29 cellular contexts compared by ENCODE assay signal in the genomic region with DNA sequence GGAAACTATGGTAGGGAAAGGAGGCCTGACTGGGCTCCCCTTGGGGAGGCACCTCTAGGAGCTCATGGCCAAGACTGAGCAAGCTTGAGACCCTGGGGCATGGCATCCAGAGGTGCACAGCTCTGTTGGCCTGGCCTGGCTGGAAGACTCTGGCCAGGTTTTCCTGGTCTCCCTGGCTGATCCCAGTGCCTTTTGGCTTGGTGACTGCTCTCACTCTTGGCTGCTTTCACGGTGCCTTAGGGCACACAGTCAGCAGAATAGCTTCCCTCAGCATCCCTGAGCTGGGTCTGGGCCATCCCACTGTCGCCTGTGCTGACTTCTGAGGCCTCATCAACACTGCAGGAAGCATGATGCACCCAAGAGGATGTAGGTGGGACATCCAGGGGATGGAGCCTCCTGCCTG. TPM values are rescaled to one million over a fixed set of nuclear protein-coding genes. Genes with fewer than 3 reads are reported as not detected.
DNase-seq lines count a peak whose midpoint lies in the region; ATAC-seq, FAIRE-seq and TF ChIP-seq lines count a peak whose summit lies in the region.
"Had no signal": no experiment of that assay in that cellular context is flagged by ENCODE, and none has a peak within 500 bp of the region (broad histone marks: within the 10 kb centered on the region; RNA-seq: fewer than 3 reads in every experiment).

No MANE protein-coding gene starts in this region.

- no peak for FAIRE-seq in bronchial epithelial cell (lab: Jason Lieb, UNC)
- FAIRE-seq: colon, GM12892, HTR-8/SVneo, small intestine had no signal

- peaks cover 0 to 3% (median 0%) of the 10 kb centered on the region in 9 donors for H3K27me3 ChIP-seq in heart left ventricle
- no peaks in the 10 kb centered on the region for H3K27me3 ChIP-seq in right atrium auricular region
- no peaks in the 10 kb centered on the region for H3K27me3 ChIP-seq in bronchial epithelial cell (ENCODE audit: control insufficient read depth, insufficient read depth, low read length)
- H3K27me3 ChIP-seq in GM23338 (ENCODE audit: insufficient read depth): peaks cover 26% of the 10 kb centered on the region

- H3K27ac ChIP-seq in heart left ventricle (no peak overlapping the region), right atrium auricular region (no peak overlapping the region), GM23338 (ENCODE audit: low read depth) (no peak overlapping the region)
- H3K27ac ChIP-seq: 22Rv1, esophagus squamous epithelium, RWPE1, SK-N-MC had no signal

- intact Hi-C loops in heart left ventricle (cut with DNase I): no loop called here
- intact Hi-C loops in mucosa of descending colon (cut with DNase I, micrococcal nuclease): no loop called here

- H3K9me3 Mint-ChIP-seq in GM23338: no peaks in the 10 kb centered on the region; the same call in 2 of the 3 replicates
- H3K9me3 Mint-ChIP-seq: activated T-cell treated with anti-CD3 and anti-CD28 coated beads, Interleukin-2, amount 50 U/mL, for 24 hours; effector memory CD8-positive, alpha-beta T cell; T-helper 1 cell treated with Interleukin-12 subunit alpha and Interleukin-12 subunit beta and Interleukin-4 antibody, amounts not matched to agents 30 μg/mL and 1 μg/mL, for 36 hours had no signal

- H3F3A ChIP-seq in GM23338 (replicated peaks; ENCODE audit: low read depth): peaks cover 11% of the 10 kb centered on the region; the same call in 1 of the 2 replicates

- TF ChIP-seq CTCF in heart left ventricle (IDR thresholded peaks at IDR 0.05) (no peak), right atrium auricular region (IDR thresholded peaks at IDR 0.05) (no peak), bronchial epithelial cell (IDR thresholded peaks at IDR 0.05; ENCODE audit: insufficient read depth, low read length, severe bottlenecking) (no peak), mucosa of descending colon (IDR thresholded peaks at IDR 0.05) (no peak), GM23338 (conservative IDR thresholded peaks at IDR 0.05; ENCODE audit: low read depth in 2 of 2) (no peak)

- H3K9me3 ChIP-seq in heart left ventricle (no peaks in the 10 kb centered on the region), right atrium auricular region (no peaks in the 10 kb centered on the region), mucosa of descending colon (no peaks in the 10 kb centered on the region)
- H3K9me3 ChIP-seq: esophagus squamous epithelium had no signal

- no peak overlapping the region for H3K4me3 Mint-ChIP-seq in GM23338
- H3K4me3 Mint-ChIP-seq: activated T-cell treated with anti-CD3 and anti-CD28 coated beads, Interleukin-2, amount 50 U/mL, for 24 hours; B cell; brain; effector memory CD8-positive, alpha-beta T cell; naive thymus-derived CD4-positive, alpha-beta T cell; T-helper 1 cell treated with Interleukin-12 subunit alpha and Interleukin-12 subunit beta and Interleukin-4 antibody, amounts not matched to agents 30 μg/mL and 1 μg/mL, for 36 hours had no signal

- no peak overlapping the region for H3K27ac Mint-ChIP-seq in GM23338
- H3K27ac Mint-ChIP-seq: activated T-cell treated with anti-CD3 and anti-CD28 coated beads, Interleukin-2, amount 50 U/mL, for 24 hours; B cell; brain; effector memory CD8-positive, alpha-beta T cell; naive thymus-derived CD4-positive, alpha-beta T cell; T-helper 1 cell treated with Interleukin-12 subunit alpha and Interleukin-12 subunit beta and Interleukin-4 antibody, amounts not matched to agents 30 μg/mL and 1 μg/mL, for 36 hours had no signal

- H3K4me1 ChIP-seq in heart left ventricle: peaks cover 0 to 21% (median 6%) of the 10 kb centered on the region in 12 donors
- peaks cover 0 to 11% of the 10 kb centered on the region in 2 donors for H3K4me1 ChIP-seq in right atrium auricular region
- peaks cover 3% of the 10 kb centered on the region for H3K4me1 ChIP-seq in mucosa of descending colon (ENCODE audit: low read depth)
- peaks cover 8% of the 10 kb centered on the region; the same call in 1 of the 2 replicates for H3K4me1 ChIP-seq in GM23338 (ENCODE audit: insufficient read depth)

- no peaks in the 10 kb centered on the region for H4K20me1 ChIP-seq in GM23338 (replicated peaks; ENCODE audit: insufficient read depth)

- DNase-seq in heart left ventricle (peak in 1 of 5 donors; percentile 37), right atrium auricular region (ENCODE audit: low spot score) (no peak), M059J (ENCODE audit: low read depth) (peak; percentile 98), bronchial epithelial cell (ENCODE audit: low read depth) (peak; percentile 51), mucosa of descending colon (no peak), GM23338 (ENCODE audit: low spot score) (no peak), HPDE6-E6E7 (ENCODE audit: extremely low spot score) (no peak)
- no peak for DNase-seq in effector CD8-positive, alpha-beta T cell (lab: John Stamatoyannopoulos, UW)
- DNase-seq: activated CD4-positive, alpha-beta T cell treated with anti-CD3 and anti-CD28 coated beads for 4 hours; activated CD8-positive, alpha-beta memory T cell treated with anti-CD3 and anti-CD28 coated beads for 24 hours; activated gamma-delta T cell treated with Interleukin-2 at 50 U/mL for 16 hours; activated T-cell treated with anti-CD3 and anti-CD28 coated beads, Interleukin-2, amount 50 U/mL, for 24 hours; DMS53; effector memory CD8-positive, alpha-beta T cell; esophagus squamous epithelium; naive thymus-derived CD4-positive, alpha-beta T cell; occipital lobe; small intestine; stimulated activated CD4-positive, alpha-beta T cell treated with anti-CD3 and anti-CD28 coated beads, Interleukin-2, amount 100 ng/mL, for 24 hours; substantia nigra had no signal

- no peak overlapping the region for H3K4me3 ChIP-seq in heart left ventricle
- no peak overlapping the region for H3K4me3 ChIP-seq in right atrium auricular region
- H3K4me3 ChIP-seq in bronchial epithelial cell (ENCODE audit: low read depth, low read length): no peak overlapping the region
- no peak overlapping the region for H3K4me3 ChIP-seq in mucosa of descending colon
- no peak overlapping the region for H3K4me3 ChIP-seq in GM23338
- H3K4me3 ChIP-seq: esophagus squamous epithelium, SK-N-MC had no signal

- ATAC-seq in heart left ventricle (peak in 3 of 4 donors; percentile 57 to 66 (median 62)), mucosa of descending colon (peak; percentile 20), GM23338 (no peak)
- ATAC-seq: effector memory CD8-positive, alpha-beta T cell; naive thymus-derived CD4-positive, alpha-beta T cell had no signal

- H2AFZ ChIP-seq in GM23338: no peak overlapping the region

- WGBS in heart left ventricle, 4 donors: 35 to 51% (median 47%) methylated on average over 2 of the region's 2 CpGs

- H3K9me2 ChIP-seq in GM23338 (ENCODE audit: insufficient read depth): no peaks in the 10 kb centered on the region

- no peaks in the 10 kb centered on the region for H3K36me3 Mint-ChIP-seq in GM23338 (ENCODE audit: low read depth)
- H3K36me3 Mint-ChIP-seq: brain; naive thymus-derived CD4-positive, alpha-beta T cell had no signal

- H3K27me3 Mint-ChIP-seq in GM23338 (ENCODE audit: insufficient read depth, low read depth, poor library complexity): peaks cover 17% of the 10 kb centered on the region

- no peak overlapping the region for H3K4me2 ChIP-seq in GM23338

- no peaks in the 10 kb centered on the region for H3K79me2 ChIP-seq in GM23338 (replicated peaks; ENCODE audit: insufficient read depth)

- H3K4me1 Mint-ChIP-seq in GM23338: peaks cover 15% of the 10 kb centered on the region

- TF ChIP-seq POLR2A in heart left ventricle (IDR thresholded peaks at IDR 0.05): no peak

- no peaks in the 10 kb centered on the region for H3K36me3 ChIP-seq in heart left ventricle
- H3K36me3 ChIP-seq in right atrium auricular region: no peaks in the 10 kb centered on the region
- no peaks in the 10 kb centered on the region for H3K36me3 ChIP-seq in bronchial epithelial cell (ENCODE audit: control insufficient read depth, insufficient read depth, low read length)
- H3K36me3 ChIP-seq in mucosa of descending colon (ENCODE audit: low read depth): no peaks in the 10 kb centered on the region
- no peaks in the 10 kb centered on the region for H3K36me3 ChIP-seq in GM23338 (ENCODE audit: insufficient read depth)
- H3K36me3 ChIP-seq: esophagus squamous epithelium had no signal

TF ChIP-seq in GM23338, 12 proteins besides CTCF, POLR2A, EP300 and RAD21 (continues in another document):
- no peak for TF ChIP-seq EZH2phosphoT487 (IDR thresholded peaks at IDR 0.05; ENCODE audit: unreplicated experiment)

RNA-seq across cellular contexts. Expression of gene DELE1, which starts 13.4 kb away (rescaled TPM):
- total RNA-seq in heart left ventricle (100 to 1,000 TPM in 4 of 9 donors, 10 to 100 TPM in 5; 63.1 to 174 (median 96.0) TPM), right atrium auricular region (10 to 100 TPM; 49.5 to 89.1 TPM), bronchial epithelial cell (14.0 and 19.2 TPM in 2 replicates), mucosa of descending colon (100 to 1,000 TPM in 1 of 3 donors, 10 to 100 TPM in 2; 77.8 to 112 (median 84.5) TPM)
- polyA plus RNA-seq in heart left ventricle (10 to 100 TPM; 56.8 to 59.1 TPM), GM23338 (2016; fragmentation: Nextera tagmentation; extraction: Ambion mirVana) (25.6 and 26.9 TPM in 2 replicates)
- 35.6 and 47.0 TPM in 2 replicates for total RNA-seq in M059J (2014; rRNA removed; shearing (Covaris generic))
- 50.0 and 62.2 TPM in 2 replicates for total RNA-seq in GM23338 (2014; rRNA removed; shearing (Covaris generic))

RNA-seq across cellular contexts. Expression of gene PCDH1, which starts 32.1 kb away (rescaled TPM):
- total RNA-seq in heart left ventricle (100 to 1,000 TPM in 1 of 9 donors, 10 to 100 TPM in 8; 10.2 to 106 (median 19.2) TPM), right atrium auricular region (10 to 100 TPM; 22.1 to 25.3 TPM), bronchial epithelial cell (85.3 and 140 TPM in 2 replicates), mucosa of descending colon (100 to 1,000 TPM in 2 of 3 donors, 10 to 100 TPM in 1; 75.1 to 159 (median 127) TPM)
- polyA plus RNA-seq in heart left ventricle (10 to 100 TPM; 13.5 to 25.8 TPM), GM23338 (2016; fragmentation: Nextera tagmentation; extraction: Ambion mirVana) (26.2 and 27.8 TPM in 2 replicates)
- 4.9 and 5.4 TPM in 2 replicates for total RNA-seq in M059J (2014; rRNA removed; shearing (Covaris generic))
- 155 and 183 TPM in 2 replicates for total RNA-seq in GM23338 (2014; rRNA removed; shearing (Covaris generic))
- total RNA-seq: B cell had no signal

RNA-seq across cellular contexts. Expression of gene PCDH12, which starts 47.7 kb away (rescaled TPM):
- 10 to 100 TPM in 6 of 9 donors, 1 to 10 TPM in 3; 5.0 to 23.9 (median 11.2) TPM for total RNA-seq in heart left ventricle
- polyA plus RNA-seq in heart left ventricle: 1 to 10 TPM; 2.9 to 5.7 TPM
- total RNA-seq in right atrium auricular region: 1 to 10 TPM; 7.6 to 8.8 TPM
- total RNA-seq in M059J (2014; rRNA removed; shearing (Covaris generic)): not detected in 2 replicates
- under 0.01 and 0.26 TPM in 2 replicates for total RNA-seq in bronchial epithelial cell
- total RNA-seq in mucosa of descending colon: 1 to 10 TPM; 1.2 to 3.2 (median 2.2) TPM
- 0.12 and 0.14 TPM in 2 replicates for total RNA-seq in GM23338 (2014; rRNA removed; shearing (Covaris generic))
- polyA plus RNA-seq in GM23338 (2016; fragmentation: Nextera tagmentation; extraction: Ambion mirVana): 0.29 and 0.33 TPM in 2 replicates
- total RNA-seq: B cell had no signal

RNA-seq across cellular contexts. Expression of gene RNF14, which starts 58.6 kb away (rescaled TPM):
- 100 to 1,000 TPM in 5 of 9 donors, 10 to 100 TPM in 4; 88.5 to 131 (median 103) TPM for total RNA-seq in heart left ventricle
- 100 to 1,000 TPM in 1 of 2 donors, 10 to 100 TPM in 1; 21.3 to 105 TPM for polyA plus RNA-seq in heart left ventricle
- total RNA-seq in right atrium auricular region: 10 to 100 TPM; 59.7 to 74.6 TPM
- total RNA-seq in M059J (2014; rRNA removed; shearing (Covaris generic)): 24.7 and 78.2 TPM in 2 replicates
- total RNA-seq in bronchial epithelial cell: 43.3 and 49.8 TPM in 2 replicates
- total RNA-seq in mucosa of descending colon: 10 to 100 TPM; 63.5 to 69.1 (median 67.9) TPM
- total RNA-seq in GM23338 (2014; rRNA removed; shearing (Covaris generic)): 18.1 and 19.0 TPM in 2 replicates
- polyA plus RNA-seq in GM23338 (2016; fragmentation: Nextera tagmentation; extraction: Ambion mirVana): 4.5 and 8.9 TPM in 2 replicates

Comparison
In these comparisons a context has a peak if more than half of its experiments do, and no peak if none do; other contexts are left out.
1. DNase-seq: peak in M059J (single experiment) and bronchial epithelial cell (single experiment); none in right atrium auricular region (single experiment), mucosa of descending colon (0 of 3), effector CD8-positive, alpha-beta T cell (single experiment), GM23338 (single experiment) and HPDE6-E6E7 (single experiment).